Comparison of ENCODE assay signal across 9 cellular contexts in genomic region chr5:124744170-124744911, GRCh38. TPM values are rescaled to one million over a fixed set of nuclear protein-coding genes. Genes with fewer than 3 reads are reported as not detected.
DNase-seq lines count a peak whose midpoint lies in the region; ATAC-seq and TF ChIP-seq lines count a peak whose summit lies in the region.
"Had no signal": no experiment of that assay in that cellular context is flagged by ENCODE, and none has a peak within 500 bp of the region (broad histone marks: within the 10 kb centered on the region; RNA-seq: fewer than 3 reads in every experiment).

No MANE protein-coding gene starts in this region.

- ATAC-seq in HG03469 (IDR thresholded peaks at IDR 0.05; ENCODE audit: unreplicated experiment) (no peak), WTC11 (no peak)

- H3K9me3 Mint-ChIP-seq in WTC11: peaks cover 4% of the 10 kb centered on the region

- peaks cover 5% of the 10 kb centered on the region for H3K79me2 ChIP-seq in osteoblast (ENCODE audit: insufficient read depth, low read length)

- peaks cover 51% of the 10 kb centered on the region for H3K4me1 ChIP-seq in osteoblast (ENCODE audit: insufficient read depth, low read length)

- peak overlapping the region; percentile 99 for H3K4me2 ChIP-seq in osteoblast (ENCODE audit: insufficient read depth, low read length)

- peak overlapping the region; percentile 87 for H2AFZ ChIP-seq in osteoblast (ENCODE audit: low read length)

- POLR2A ChIA-PET in WTC11 (lab: Charles Lee): no interaction called here

- TF ChIP-seq CTCF in foreskin fibroblast (IDR thresholded peaks at IDR 0.05; ENCODE audit: low read depth, low read length) (no peak), osteoblast (IDR thresholded peaks at IDR 0.05; ENCODE audit: extremely low read depth, low read depth, low read length) (no peak), WTC11 (IDR thresholded peaks at IDR 0.05) (no peak)

- H3K4me3 Mint-ChIP-seq in WTC11: no peak overlapping the region

- DNase-seq in Caki2 (ENCODE audit: low read depth) (peak; percentile 58), foreskin fibroblast (peak; percentile 48 to 79), osteoblast (ENCODE audit: insufficient read length, low spot score, missing footprints) (no peak), NCI-H2107 treated with DMSO at 0.1 percent for 48 hours (lab: John Stamatoyannopoulos, UW; ENCODE audit: unreplicated experiment) (no peak), WTC11 (ENCODE audit: low spot score) (no peak), T1000 (lab: John Stamatoyannopoulos, UW) (no peak)
- DNase-seq: stimulated activated CD4-positive, alpha-beta T cell treated with anti-CD3 and anti-CD28 coated beads, Interleukin-4, amount 100 ng/mL, for 4 hours had no signal

- H4K20me1 ChIP-seq in osteoblast (ENCODE audit: insufficient read depth, low read length): no peaks in the 10 kb centered on the region

- H3K27ac ChIP-seq in osteoblast (ENCODE audit: low read depth, low read length): no peak overlapping the region

- H3K4me1 Mint-ChIP-seq in WTC11: peaks cover under 1% of the 10 kb centered on the region; the same call in 1 of the 2 replicates

- no peaks in the 10 kb centered on the region; the same call in 1 of the 2 replicates for H3K36me3 Mint-ChIP-seq in WTC11

- in situ Hi-C loops in Caki2 (cut with HindIII; ENCODE audit: low pct_unique_long_range_greater_than_20kb, low sequenced_read_pairs): no loop called here

- H3K36me3 ChIP-seq in osteoblast (ENCODE audit: insufficient read depth, low read length): no peaks in the 10 kb centered on the region

- CTCF ChIA-PET in WTC11 (lab: Charles Lee): no interaction called here

- H3K27ac Mint-ChIP-seq in WTC11: no peak overlapping the region

- H3K9me3 ChIP-seq in osteoblast (ENCODE audit: low read depth, low read length): no peaks in the 10 kb centered on the region

- H3K27me3 ChIP-seq in osteoblast (ENCODE audit: insufficient read depth, low read length): peaks cover 14% of the 10 kb centered on the region

- H3K4me3 ChIP-seq in foreskin fibroblast (ENCODE audit: low read depth in 1 of 2, low read length in 2 of 2) (peak overlapping the region; percentile 60 to 86), osteoblast (ENCODE audit: insufficient read depth, low read length) (peak overlapping the region; percentile 74)

- 0 out of 2 replicates have a peak, but pooled peaks cover 5% of the 10 kb centered on the region for H3K27me3 Mint-ChIP-seq in WTC11 (ENCODE audit: low read depth)

TF ChIP-seq in PFSK-1, 5 proteins besides CTCF, POLR2A, EP300 and RAD21:
- TF ChIP-seq REST (IDR thresholded peaks at IDR 0.05; ENCODE audit: insufficient read depth in 1 of 2, low read depth in 2 of 2, low read length in 2 of 2) (no peak), SIN3A (IDR thresholded peaks at IDR 0.05; ENCODE audit: borderline replicate concordance, insufficient read depth, low read length) (no peak), POLR2AphosphoS5 (IDR thresholded peaks at IDR 0.05; ENCODE audit: low read depth, low read length) (no peak), FOXP2 (optimal IDR thresholded peaks at IDR 0.05; ENCODE audit: borderline replicate concordance, extremely low read depth, extremely low read length, insufficient read depth) (peak; percentile 7), TAF1 (IDR thresholded peaks at IDR 0.05; ENCODE audit: borderline replicate concordance, insufficient read depth, low read length) (no peak)

TF ChIP-seq in WTC11, 78 proteins besides CTCF, POLR2A, EP300 and RAD21:
- TF ChIP-seq ATF1 (CRISPR knock-in tag; IDR thresholded peaks at IDR 0.05): no peak
- TF ChIP-seq ZNF138 (CRISPR knock-in tag; conservative IDR thresholded peaks at IDR 0.05): no peak
- TF ChIP-seq KAT7 (CRISPR knock-in tag; IDR thresholded peaks at IDR 0.05; ENCODE audit: borderline replicate concordance): no peak
- TF ChIP-seq ZNF532 (CRISPR knock-in tag; IDR thresholded peaks at IDR 0.05; ENCODE audit: borderline replicate concordance): no peak
- no peak for TF ChIP-seq NFE2L1 (CRISPR knock-in tag; IDR thresholded peaks at IDR 0.05)
- no peak for TF ChIP-seq HMGA2 (CRISPR knock-in tag; IDR thresholded peaks at IDR 0.05)
- TF ChIP-seq SMAD3 (CRISPR knock-in tag; IDR thresholded peaks at IDR 0.05; ENCODE audit: borderline replicate concordance): no peak
- no peak for TF ChIP-seq TCF7 (CRISPR knock-in tag; IDR thresholded peaks at IDR 0.05; ENCODE audit: low read depth)
- TF ChIP-seq PREB (CRISPR knock-in tag; IDR thresholded peaks at IDR 0.05; ENCODE audit: borderline replicate concordance): no peak
- TF ChIP-seq JAZF1 (CRISPR knock-in tag; IDR thresholded peaks at IDR 0.05): no peak
TF ChIP-seq in WTC11: peak in this region for 0.

RNA-seq across cellular contexts. Expression of gene ZNF608, which starts 2.1 kb away (rescaled TPM):
- 23.9 and 24.7 TPM in 2 replicates for total RNA-seq in Caki2 (2014; rRNA removed; shearing (Covaris generic); ENCODE audit: low replicate concordance)
- 8.0 TPM for polyA plus RNA-seq in PFSK-1 (2012; ENCODE audit: insufficient read length, low read depth)
- total RNA-seq in osteoblast (11.6 and 14.7 TPM in 2 replicates), WTC11 (2021) (40.6 to 44.4 TPM (median 43.8 TPM) in 3 replicates)

Comparison
In these comparisons a context has a peak if more than half of its experiments do, and no peak if none do; other contexts are left out.
1. DNase-seq: peak in Caki2 (single experiment) and foreskin fibroblast (2 of 2); none in osteoblast (single experiment), NCI-H2107 treated with DMSO at 0.1 percent for 48 hours (single experiment), WTC11 (single experiment) and T1000 (single experiment).